1 cellular context compared by ENCODE assay signal in the genomic region with DNA sequence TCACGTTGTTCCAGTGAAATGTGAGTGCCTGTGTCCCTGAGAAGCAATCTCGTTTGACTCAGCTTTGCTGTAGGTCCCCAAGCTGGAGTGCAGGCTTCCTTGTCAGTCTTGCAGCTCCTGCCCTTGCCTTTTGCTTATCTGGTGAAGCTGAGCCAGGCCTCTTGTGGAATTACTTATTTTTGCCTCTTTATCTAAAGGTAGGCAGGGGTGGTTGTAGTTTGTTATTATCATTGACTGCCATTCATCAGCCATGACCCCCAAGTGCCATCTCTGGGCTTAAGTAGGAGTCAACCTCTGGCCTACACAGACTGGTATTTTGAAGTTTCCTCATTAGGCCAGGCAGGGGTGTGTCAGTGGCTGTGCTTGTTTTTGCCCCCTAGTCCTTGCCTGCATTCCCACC.
TF ChIP-seq lines count a peak whose summit lies in the region.

No MANE protein-coding gene starts in this region.

TF ChIP-seq in K562, 482 proteins besides CTCF, POLR2A, EP300 and RAD21 (continued from another document and continues in another):
- TF ChIP-seq, protein P1, sequence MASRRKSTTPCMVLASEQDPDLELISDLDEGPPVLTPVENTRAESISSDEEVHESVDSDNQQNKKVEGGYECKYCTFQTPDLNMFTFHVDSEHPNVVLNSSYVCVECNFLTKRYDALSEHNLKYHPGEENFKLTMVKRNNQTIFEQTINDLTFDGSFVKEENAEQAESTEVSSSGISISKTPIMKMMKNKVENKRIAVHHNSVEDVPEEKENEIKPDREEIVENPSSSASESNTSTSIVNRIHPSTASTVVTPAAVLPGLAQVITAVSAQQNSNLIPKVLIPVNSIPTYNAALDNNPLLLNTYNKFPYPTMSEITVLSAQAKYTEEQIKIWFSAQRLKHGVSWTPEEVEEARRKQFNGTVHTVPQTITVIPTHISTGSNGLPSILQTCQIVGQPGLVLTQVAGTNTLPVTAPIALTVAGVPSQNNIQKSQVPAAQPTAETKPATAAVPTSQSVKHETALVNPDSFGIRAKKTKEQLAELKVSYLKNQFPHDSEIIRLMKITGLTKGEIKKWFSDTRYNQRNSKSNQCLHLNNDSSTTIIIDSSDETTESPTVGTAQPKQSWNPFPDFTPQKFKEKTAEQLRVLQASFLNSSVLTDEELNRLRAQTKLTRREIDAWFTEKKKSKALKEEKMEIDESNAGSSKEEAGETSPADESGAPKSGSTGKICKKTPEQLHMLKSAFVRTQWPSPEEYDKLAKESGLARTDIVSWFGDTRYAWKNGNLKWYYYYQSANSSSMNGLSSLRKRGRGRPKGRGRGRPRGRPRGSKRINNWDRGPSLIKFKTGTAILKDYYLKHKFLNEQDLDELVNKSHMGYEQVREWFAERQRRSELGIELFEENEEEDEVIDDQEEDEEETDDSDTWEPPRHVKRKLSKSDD (conservative IDR thresholded peaks at IDR 0.05; ENCODE audit: low read length): no peak
- TF ChIP-seq POLR3A (IDR thresholded peaks at IDR 0.05; ENCODE audit: borderline replicate concordance, extremely low read depth, insufficient read depth, insufficient read length) (no peak), ZNF274 (IDR thresholded peaks at IDR 0.05; ENCODE audit: borderline replicate concordance, low read depth, low read length) (peak; percentile 61; the same call in 1 of the 2 replicates), GMEB1 (CRISPR knock-in tag; IDR thresholded peaks at IDR 0.05) (no peak), EWSR1 (IDR thresholded peaks at IDR 0.05; ENCODE audit: borderline replicate concordance, low read depth, partially characterized antibody) (no peak), MED1 (CRISPR knock-in tag; IDR thresholded peaks at IDR 0.05; ENCODE audit: borderline replicate concordance) (no peak), MAFK (IDR thresholded peaks at IDR 0.05; ENCODE audit: low read length) (no peak), GATA2 (CRISPR knock-in tag; IDR thresholded peaks at IDR 0.05) (peak; percentile 88), KLF13 (tag; IDR thresholded peaks at IDR 0.05; ENCODE audit: borderline replicate concordance, low read depth) (no peak), CREB1 (IDR thresholded peaks at IDR 0.05) (peak; percentile 68; the same call in 1 of the 2 replicates), CREB1 (CRISPR knock-in tag; IDR thresholded peaks at IDR 0.05) (no peak), NR2C1 (IDR thresholded peaks at IDR 0.05) (no peak; the same call in 1 of the 2 replicates), NR2C1 (tag; IDR thresholded peaks at IDR 0.05) (peak; percentile 43; the same call in 1 of the 2 replicates), HDAC2 (IDR thresholded peaks at IDR 0.05) (peak; percentile 64; the same call in 1 of the 2 replicates), ETV5 (CRISPR knock-in tag; IDR thresholded peaks at IDR 0.05; ENCODE audit: low read depth) (peak; percentile 72), ZNF408 (CRISPR knock-in tag; IDR thresholded peaks at IDR 0.05; ENCODE audit: low read depth) (no peak), ZNF764 (CRISPR knock-in tag; IDR thresholded peaks at IDR 0.05; ENCODE audit: low read depth) (no peak), TAL1 (IDR thresholded peaks at IDR 0.05) (peak; percentile 89), CBFA2T3 (IDR thresholded peaks at IDR 0.05) (peak; percentile 98), DLX4 (CRISPR knock-in tag; IDR thresholded peaks at IDR 0.05) (no peak), NCOA6 (IDR thresholded peaks at IDR 0.05) (no peak), KLF16 (IDR thresholded peaks at IDR 0.05) (peak; percentile 89), PHF21A (IDR thresholded peaks at IDR 0.05; ENCODE audit: borderline replicate concordance, low read depth) (0 out of 2 replicates have a peak, but pooled peaks have one; percentile 33), ZNF644 (tag; IDR thresholded peaks at IDR 0.05; ENCODE audit: low read depth) (no peak), RCOR1 (IDR thresholded peaks at IDR 0.05; ENCODE audit: borderline replicate concordance in 1 of 2, low read depth in 2 of 2, low read length in 2 of 2) (peak; percentile 52 to 70; a peak in 2 of 4 replicates), SMARCE1 (IDR thresholded peaks at IDR 0.05) (peak; percentile 68; the same call in 1 of the 2 replicates), GTF2E2 (tag; IDR thresholded peaks at IDR 0.05) (no peak), PKNOX1 (IDR thresholded peaks at IDR 0.05) (peak; percentile 64), BHLHE40 (IDR thresholded peaks at IDR 0.05; ENCODE audit: low read length) (peak; percentile 23; the same call in 1 of the 2 replicates), MTA3 (IDR thresholded peaks at IDR 0.05; ENCODE audit: borderline replicate concordance) (peak; percentile 40; the same call in 1 of the 2 replicates), EP400 (IDR thresholded peaks at IDR 0.05) (no peak), ZNF830 (CRISPR knock-in tag; IDR thresholded peaks at IDR 0.05) (no peak), KDM1A (IDR thresholded peaks at IDR 0.05) (peak; percentile 90 to 93; a peak in 3 of 4 replicates), CREM (IDR thresholded peaks at IDR 0.05; ENCODE audit: low read depth) (peak; percentile 27; the same call in 1 of the 2 replicates), SRSF3 (IDR thresholded peaks at IDR 0.05; ENCODE audit: insufficient read depth, low read length) (no peak), CBFA2T2 (conservative IDR thresholded peaks at IDR 0.05) (peak; percentile 97), ZZZ3 (IDR thresholded peaks at IDR 0.05) (no peak), CEBPB (tag; IDR thresholded peaks at IDR 0.05) (no peak), MEIS2 (IDR thresholded peaks at IDR 0.05; ENCODE audit: partially characterized antibody) (peak; percentile 74), TEAD2 (tag; IDR thresholded peaks at IDR 0.05) (no peak), MXI1 (IDR thresholded peaks at IDR 0.05; ENCODE audit: low read depth, low read length) (0 out of 2 replicates have a peak, but pooled peaks have one; percentile 49), MTA2 (IDR thresholded peaks at IDR 0.05; ENCODE audit: low read depth) (peak; percentile 74), ZFX (CRISPR knock-in tag; IDR thresholded peaks at IDR 0.05) (peak; percentile 58), ID3 (CRISPR knock-in tag; IDR thresholded peaks at IDR 0.05) (no peak), ID3 (tag; IDR thresholded peaks at IDR 0.05) (no peak), TFAP4 (CRISPR knock-in tag; IDR thresholded peaks at IDR 0.05; ENCODE audit: borderline replicate concordance) (0 out of 2 replicates have a peak, but pooled peaks have one; percentile 23), SREBF2 (CRISPR knock-in tag; IDR thresholded peaks at IDR 0.05) (peak; percentile 20; the same call in 1 of the 2 replicates), TAF1 (IDR thresholded peaks at IDR 0.05; ENCODE audit: control insufficient read depth, extremely low read depth, insufficient read depth, low read length, severe bottlenecking) (peak; percentile 50), HNRNPLL (IDR thresholded peaks at IDR 0.05; ENCODE audit: low read depth, low read length, poor library complexity, severe bottlenecking) (no peak), SMARCB1 (IDR thresholded peaks at IDR 0.05; ENCODE audit: insufficient read length, low read depth) (no peak), TBP (optimal IDR thresholded peaks at IDR 0.05; ENCODE audit: low read depth, low read length) (no peak), MBD2 (IDR thresholded peaks at IDR 0.05; ENCODE audit: borderline replicate concordance, low read depth) (peak; percentile 29; the same call in 1 of the 2 replicates), ZBED1 (IDR thresholded peaks at IDR 0.05) (0 out of 2 replicates have a peak, but pooled peaks have one; percentile 50), SPI1 (IDR thresholded peaks at IDR 0.05; ENCODE audit: borderline replicate concordance, low read depth, low read length) (no peak), NCOR1 (IDR thresholded peaks at IDR 0.05) (peak; percentile 95), EGR1 (conservative IDR thresholded peaks at IDR 0.05) (no peak; the same call in 1 of the 2 replicates), SIN3A (IDR thresholded peaks at IDR 0.05; ENCODE audit: borderline replicate concordance in 2 of 2, control insufficient read depth in 1 of 2, low read depth in 2 of 2, low read length in 2 of 2) (0 out of 4 replicates have a peak, but pooled peaks of 1 of the 2 experiments have one; percentile 19), ZNF217 (CRISPR knock-in tag; IDR thresholded peaks at IDR 0.05) (no peak), ZSCAN29 (IDR thresholded peaks at IDR 0.05) (no peak), ZNF639 (CRISPR knock-in tag; conservative IDR thresholded peaks at IDR 0.05 in 1 of 2, IDR thresholded peaks at IDR 0.05 in 1 of 2) (0 out of 4 replicates have a peak, but pooled peaks of 1 of the 2 experiments have one; percentile 35), SMC3 (conservative IDR thresholded peaks at IDR 0.05; ENCODE audit: insufficient read depth, low read depth, low read length) (0 out of 2 replicates have a peak, but pooled peaks have one; percentile 5), SMAD4 (CRISPR knock-in tag; conservative IDR thresholded peaks at IDR 0.05) (peak; percentile 74), HMG20A (CRISPR knock-in tag; conservative IDR thresholded peaks at IDR 0.05) (no peak), MEF2A (IDR thresholded peaks at IDR 0.05; ENCODE audit: control insufficient read depth, low read depth, low read length) (peak; percentile 71; the same call in 1 of the 2 replicates), MYC (IDR thresholded peaks at IDR 0.05; ENCODE audit: low read depth, low read length) (no peak), MYC (CRISPR knock-in tag; IDR thresholded peaks at IDR 0.05; ENCODE audit: borderline replicate concordance, low read depth) (no peak), YBX1 (IDR thresholded peaks at IDR 0.05) (no peak)
- TF ChIP-seq, protein P2, sequence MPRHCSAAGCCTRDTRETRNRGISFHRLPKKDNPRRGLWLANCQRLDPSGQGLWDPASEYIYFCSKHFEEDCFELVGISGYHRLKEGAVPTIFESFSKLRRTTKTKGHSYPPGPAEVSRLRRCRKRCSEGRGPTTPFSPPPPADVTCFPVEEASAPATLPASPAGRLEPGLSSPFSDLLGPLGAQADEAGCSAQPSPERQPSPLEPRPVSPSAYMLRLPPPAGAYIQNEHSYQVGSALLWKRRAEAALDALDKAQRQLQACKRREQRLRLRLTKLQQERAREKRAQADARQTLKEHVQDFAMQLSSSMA (CRISPR knock-in tag; IDR thresholded peaks at IDR 0.05): no peak
- TF ChIP-seq, protein P3, sequence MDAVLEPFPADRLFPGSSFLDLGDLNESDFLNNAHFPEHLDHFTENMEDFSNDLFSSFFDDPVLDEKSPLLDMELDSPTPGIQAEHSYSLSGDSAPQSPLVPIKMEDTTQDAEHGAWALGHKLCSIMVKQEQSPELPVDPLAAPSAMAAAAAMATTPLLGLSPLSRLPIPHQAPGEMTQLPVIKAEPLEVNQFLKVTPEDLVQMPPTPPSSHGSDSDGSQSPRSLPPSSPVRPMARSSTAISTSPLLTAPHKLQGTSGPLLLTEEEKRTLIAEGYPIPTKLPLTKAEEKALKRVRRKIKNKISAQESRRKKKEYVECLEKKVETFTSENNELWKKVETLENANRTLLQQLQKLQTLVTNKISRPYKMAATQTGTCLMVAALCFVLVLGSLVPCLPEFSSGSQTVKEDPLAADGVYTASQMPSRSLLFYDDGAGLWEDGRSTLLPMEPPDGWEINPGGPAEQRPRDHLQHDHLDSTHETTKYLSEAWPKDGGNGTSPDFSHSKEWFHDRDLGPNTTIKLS (IDR thresholded peaks at IDR 0.05; ENCODE audit: borderline replicate concordance, low read depth): no peak; the same call in 1 of the 2 replicates
